15 cellular contexts compared by ENCODE assay signal in the genomic region with DNA sequence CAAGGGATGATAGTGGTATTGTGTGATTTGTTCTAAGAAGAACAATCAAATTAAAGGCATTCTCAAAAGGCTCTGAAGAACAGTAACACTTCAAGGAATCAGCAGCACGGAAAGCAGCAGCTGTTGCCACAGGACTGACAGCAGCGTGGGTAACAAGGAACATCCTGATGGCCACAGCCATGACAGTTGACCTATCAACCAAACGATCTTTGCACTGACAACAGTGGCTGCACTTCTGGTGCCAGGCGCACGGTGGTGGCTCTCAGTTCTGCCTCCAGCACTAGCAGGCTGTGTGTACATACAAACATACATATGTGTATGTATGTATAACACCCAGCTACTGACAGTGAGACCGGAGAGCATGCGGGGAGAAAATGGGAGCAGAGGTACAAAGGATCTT.
DNase-seq lines count a peak whose midpoint lies in the region; ATAC-seq and TF ChIP-seq lines count a peak whose summit lies in the region.
"Had no signal": no experiment of that assay in that cellular context is flagged by ENCODE, and none has a peak within 500 bp of the region (broad histone marks: within the 10 kb centered on the region; RNA-seq: fewer than 3 reads in every experiment).

No MANE protein-coding gene starts in this region.

- no peak for TF ChIP-seq CTCF in OCI-LY1 (IDR thresholded peaks at IDR 0.05; ENCODE audit: low read length)

- H3K36me3 ChIP-seq in OCI-LY1 (ENCODE audit: insufficient read depth, low read length), result peaks cover 7% of the 10 kb centered on the region; the same call in 1 of the 2 replicates

- H3K4me1 ChIP-seq in OCI-LY1 (ENCODE audit: insufficient read depth, low read length, severe bottlenecking), result peaks cover 22% of the 10 kb centered on the region

- no peak overlapping the region for H3K4me3 ChIP-seq in OCI-LY1 (ENCODE audit: low read depth, low read length, poor library complexity, severe bottlenecking)
- H3K4me3 ChIP-seq: lung had no signal

- H3K9me3 Mint-ChIP-seq in activated CD4-positive, alpha-beta T cell treated with anti-CD3 and anti-CD28 coated beads, Interleukin-2, amount 10 ng/mL, durations not matched to agents 24 days and 14 days, result peaks cover 3% of the 10 kb centered on the region

- no peak overlapping the region; the same call in 1 of the 2 replicates for H3K4me2 ChIP-seq in OCI-LY1 (ENCODE audit: low read length)

- no peak overlapping the region for H2AFZ ChIP-seq in OCI-LY1 (ENCODE audit: low read length)

- H3K27me3 ChIP-seq in OCI-LY1 (ENCODE audit: insufficient read depth, low read length), result no peaks in the 10 kb centered on the region

- no peak for ATAC-seq in HG03095 (IDR thresholded peaks at IDR 0.05; ENCODE audit: unreplicated experiment)
- ATAC-seq in HG03520 (IDR thresholded peaks at IDR 0.05; ENCODE audit: unreplicated experiment), result no peak
- no peak for ATAC-seq in GM21390 (IDR thresholded peaks at IDR 0.05; ENCODE audit: unreplicated experiment)

- peak overlapping the region; percentile 63 for H3K27ac ChIP-seq in OCI-LY1 (ENCODE audit: low read depth, low read length, poor library complexity, severe bottlenecking)
- peak overlapping the region; percentile 61 for H3K27ac ChIP-seq in cingulate gyrus (ENCODE audit: low read depth, low read length)

- H3K27ac Mint-ChIP-seq in activated CD4-positive, alpha-beta T cell treated with anti-CD3 and anti-CD28 coated beads, Interleukin-2, amount 10 ng/mL, durations not matched to agents 24 days and 14 days, result no peak overlapping the region

- H3K79me2 ChIP-seq in OCI-LY1 (ENCODE audit: insufficient read depth, low read length), result peaks cover 4% of the 10 kb centered on the region

- H3K9me2 ChIP-seq in OCI-LY1 (ENCODE audit: low read depth, low read length), result no peaks in the 10 kb centered on the region

- no peaks in the 10 kb centered on the region for H3F3A ChIP-seq in OCI-LY1 (ENCODE audit: insufficient read depth, low read length)

- H3K9ac ChIP-seq in OCI-LY1 (ENCODE audit: low read length), result no peak overlapping the region

- peaks cover 24% of the 10 kb centered on the region for H3K4me1 Mint-ChIP-seq in activated CD4-positive, alpha-beta T cell treated with anti-CD3 and anti-CD28 coated beads, Interleukin-2, amount 10 ng/mL, durations not matched to agents 24 days and 14 days

- no peaks in the 10 kb centered on the region for H3K9me3 ChIP-seq in OCI-LY1 (ENCODE audit: low read length)

- no peak for DNase-seq in activated CD4-positive, alpha-beta T cell treated with anti-CD3 and anti-CD28 coated beads, Interleukin-2, amount 10 ng/mL, durations not matched to agents 24 days and 14 days
- no peak for DNase-seq in activated CD4-positive, alpha-beta T cell treated with anti-CD3 and anti-CD28 coated beads, Interleukin-2, amount 50 U/mL, for 4 hours
- peak; percentile 30 for DNase-seq in pons (ENCODE audit: low spot score)
- DNase-seq: activated CD8-positive, alpha-beta memory T cell treated with anti-CD3 and anti-CD28 coated beads, Interleukin-2, amount 50 U/mL, for 48 hours; aorta; Kasumi-1; NCI-H2029; NCI-H524 treated with DMSO at 0.1 percent for 48 hours; RPMI8226 had no signal

- H3K27me3 Mint-ChIP-seq in activated CD4-positive, alpha-beta T cell treated with anti-CD3 and anti-CD28 coated beads, Interleukin-2, amount 10 ng/mL, durations not matched to agents 24 days and 14 days, result no peaks in the 10 kb centered on the region

- peak overlapping the region; percentile 32 for H3K4me3 Mint-ChIP-seq in activated CD4-positive, alpha-beta T cell treated with anti-CD3 and anti-CD28 coated beads, Interleukin-2, amount 10 ng/mL, durations not matched to agents 24 days and 14 days

- intact Hi-C loops in activated CD4-positive, alpha-beta T cell treated with anti-CD3 and anti-CD28 coated beads, Interleukin-2, amount 10 ng/mL, durations not matched to agents 24 days and 14 days (cut with micrococcal nuclease), result no loop called here

- H3K36me3 Mint-ChIP-seq in activated CD4-positive, alpha-beta T cell treated with anti-CD3 and anti-CD28 coated beads, Interleukin-2, amount 10 ng/mL, durations not matched to agents 24 days and 14 days (ENCODE audit: low read depth), result peaks cover 13% of the 10 kb centered on the region

- H4K20me1 ChIP-seq in OCI-LY1 (ENCODE audit: insufficient read depth, low read length), result no peaks in the 10 kb centered on the region
